In genomic region chrX:122739770-122740169, GRCh38 we compare ENCODE assay signal across 22 cellular contexts.
DNase-seq lines count a peak whose midpoint lies in the region; ATAC-seq and TF ChIP-seq lines count a peak whose summit lies in the region.
"Had no signal": no experiment of that assay in that cellular context is flagged by ENCODE, and none has a peak within 500 bp of the region (broad histone marks: within the 10 kb centered on the region; RNA-seq: fewer than 3 reads in every experiment).

No MANE protein-coding gene starts in this region.

- H3K4me3 ChIP-seq in RWPE2 (ENCODE audit: severe bottlenecking) (no peak overlapping the region), foreskin fibroblast (ENCODE audit: low read depth in 1 of 2, low read length in 2 of 2) (no peak overlapping the region)
- H3K4me3 ChIP-seq: A549, dorsolateral prefrontal cortex, K562, right lobe of liver had no signal

- ATAC-seq in RWPE2 (ENCODE audit: low read depth) (0 out of 3 replicates have a peak, but pooled peaks have one; percentile 40), HG02852 (IDR thresholded peaks at IDR 0.05; ENCODE audit: unreplicated experiment) (no peak), HG02642 (IDR thresholded peaks at IDR 0.05; ENCODE audit: poor library complexity, unreplicated experiment) (no peak)
- ATAC-seq: A549, K562, left colon had no signal

- H3K9me3 ChIP-seq in RWPE2 (ENCODE audit: severe bottlenecking) = no peaks in the 10 kb centered on the region
- H3K9me3 ChIP-seq: A549, right lobe of liver had no signal

- peak; percentile 17 for TF ChIP-seq CTCF in RWPE2 (IDR thresholded peaks at IDR 0.05; ENCODE audit: poor library complexity, severe bottlenecking)
- peak; percentile 14 for TF ChIP-seq CTCF in foreskin fibroblast (IDR thresholded peaks at IDR 0.05; ENCODE audit: low read depth, low read length)
- no peak for TF ChIP-seq CTCF in RWPE1 (conservative IDR thresholded peaks at IDR 0.05; ENCODE audit: low read depth)

- POLR2A ChIA-PET in RWPE1 (lab: Yijun Ruan, JAX; ENCODE audit: low non-redundant PET) = no interaction called here

- H3K36me3 ChIP-seq in RWPE2 (ENCODE audit: low read depth) = no peaks in the 10 kb centered on the region
- H3K36me3 ChIP-seq: right lobe of liver had no signal

- H3K27me3 ChIP-seq in RWPE2 (ENCODE audit: insufficient read depth, poor library complexity, severe bottlenecking) = no peaks in the 10 kb centered on the region
- H3K27me3 ChIP-seq: right lobe of liver had no signal

- DNase-seq in SIG-M5 treated with dmso at 0.1 percent for 504 hours (lab: John Stamatoyannopoulos, UW; ENCODE audit: unreplicated experiment) (peak; percentile 1), SIG-M5 (lab: John Stamatoyannopoulos, UW) (no peak), RWPE2 (ENCODE audit: low spot score) (no peak), foreskin fibroblast (peak in 1 of 2 donors; percentile 4), RWPE1 (ENCODE audit: low spot score) (no peak), epidermal melanocyte (ENCODE audit: insufficient read length, low spot score) (no peak)
- DNase-seq: activated CD4-positive, alpha-beta memory T cell treated with anti-CD3 and anti-CD28 coated beads, Interleukin-2, amount 10 ng/mL, durations not matched to agents 7 days and 5 days; activated naive CD8-positive, alpha-beta T cell treated with anti-CD3 and anti-CD28 coated beads for 36 hours; activated T-cell treated with anti-CD3 and anti-CD28 coated beads, Interleukin-2, amount 50 U/mL, for 24 hours; CD4-positive, alpha-beta memory T cell; DND-41; dorsolateral prefrontal cortex; hypothalamus; left colon; NCI-H1092; NCI-H526 treated with DMSO at 0.1 percent for 48 hours; right lobe of liver; SW 1271 had no signal

- H3K4me1 ChIP-seq in RWPE2 (ENCODE audit: insufficient read depth, poor library complexity, severe bottlenecking) = no peaks in the 10 kb centered on the region
- H3K4me1 ChIP-seq: A549, right lobe of liver had no signal

- CTCF ChIA-PET in RWPE1 (lab: Yijun Ruan, JAX) = no interaction called here

- H3K27ac ChIP-seq in RWPE2 (ENCODE audit: poor library complexity, severe bottlenecking) (no peak overlapping the region), RWPE1 (no peak overlapping the region)
- H3K27ac ChIP-seq: A549, dorsolateral prefrontal cortex, right lobe of liver had no signal
